Comparison of ENCODE assay signal across 22 cellular contexts in the genomic region with DNA sequence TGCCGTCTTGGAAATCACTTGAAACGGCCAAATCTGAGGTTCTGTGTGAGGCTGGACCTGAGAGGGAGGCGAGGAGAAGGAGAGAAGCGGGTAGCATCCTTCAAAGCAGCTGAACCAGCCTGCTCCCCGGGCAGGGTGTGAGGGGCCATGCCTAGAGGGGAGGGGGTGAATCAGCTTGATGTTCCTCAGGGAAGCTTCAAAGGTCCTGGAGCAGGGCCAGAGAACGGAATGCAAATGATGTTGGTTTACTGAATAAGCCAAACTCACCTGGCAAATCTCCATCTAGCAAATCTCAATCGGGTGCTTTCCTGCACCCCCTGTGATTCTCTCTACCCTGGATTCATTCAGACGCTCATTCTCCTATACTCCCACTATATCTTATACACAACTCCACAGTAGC.
DNase-seq lines count a peak whose midpoint lies in the region; ATAC-seq, FAIRE-seq and TF ChIP-seq lines count a peak whose summit lies in the region.
"Had no signal": no experiment of that assay in that cellular context is flagged by ENCODE, and none has a peak within 500 bp of the region (broad histone marks: within the 10 kb centered on the region; RNA-seq: fewer than 3 reads in every experiment).

No MANE protein-coding gene starts in this region.

- H3K4me2 ChIP-seq in keratinocyte (ENCODE audit: control insufficient read depth, extremely low read depth, insufficient read depth, low read depth, low read length), result peak overlapping the region; percentile 69

- H4K20me1 ChIP-seq in keratinocyte (ENCODE audit: control insufficient read depth, extremely low read depth, insufficient read depth, low read length), result no peaks in the 10 kb centered on the region

- intact Hi-C loops in CD14-positive monocyte (cut with micrococcal nuclease), result no loop called here

- H3K4me1 ChIP-seq in RWPE2 (ENCODE audit: insufficient read depth, poor library complexity, severe bottlenecking), result peaks cover 29% of the 10 kb centered on the region
- peaks cover 41% of the 10 kb centered on the region for H3K4me1 ChIP-seq in keratinocyte (ENCODE audit: control insufficient read depth, extremely low read depth, insufficient read depth, low read length)
- H3K4me1 ChIP-seq in rectal smooth muscle tissue (ENCODE audit: control insufficient read depth, insufficient read depth, low read length), result peaks cover 53% of the 10 kb centered on the region
- H3K4me1 ChIP-seq: HAP-1 had no signal

- TF ChIP-seq CTCF in RWPE2 (IDR thresholded peaks at IDR 0.05; ENCODE audit: poor library complexity, severe bottlenecking) (no peak), keratinocyte (optimal IDR thresholded peaks at IDR 0.05 in 1 of 3, IDR thresholded peaks at IDR 0.05 in 1 of 3, conservative IDR thresholded peaks at IDR 0.05 in 1 of 3; ENCODE audit: extremely low read depth in 1 of 3, insufficient read depth in 2 of 3, low read length in 3 of 3) (no peak), CD14-positive monocyte (IDR thresholded peaks at IDR 0.05) (no peak)

- no peaks in the 10 kb centered on the region for H3K9me3 ChIP-seq in RWPE2 (ENCODE audit: severe bottlenecking)
- no peaks in the 10 kb centered on the region for H3K9me3 ChIP-seq in keratinocyte (ENCODE audit: control insufficient read depth, low read depth, low read length)
- H3K9me3 ChIP-seq: HAP-1, MG63, SJCRH30 had no signal

- H3K27me3 ChIP-seq in RWPE2 (ENCODE audit: insufficient read depth, poor library complexity, severe bottlenecking) (no peaks in the 10 kb centered on the region), keratinocyte (ENCODE audit: control insufficient read depth, extremely low read depth, insufficient read depth, low read length) (no peaks in the 10 kb centered on the region), rectal smooth muscle tissue (ENCODE audit: control insufficient read depth, insufficient read depth, low read length) (no peaks in the 10 kb centered on the region)
- H3K27me3 ChIP-seq: MG63, SJCRH30 had no signal

- H3K4me3 ChIP-seq in RWPE2 (ENCODE audit: severe bottlenecking) (no peak overlapping the region), keratinocyte (ENCODE audit: control insufficient read depth in 2 of 3, extremely low read depth in 1 of 3, insufficient read depth in 2 of 3, low read depth in 1 of 3, low read length in 3 of 3) (peak overlapping the region in 2 of 3 experiments; percentile 4 to 11), rectal smooth muscle tissue (ENCODE audit: low read length) (no peak overlapping the region)
- H3K4me3 ChIP-seq: HAP-1, MG63, SJCRH30 had no signal

- H3K4me3 Mint-ChIP-seq in CD14-positive monocyte, result no peak overlapping the region
- H3K4me3 Mint-ChIP-seq: activated CD4-positive, alpha-beta T cell treated with anti-CD3 and anti-CD28 coated beads, Interleukin-2, amount 10 ng/mL, durations not matched to agents 7 days and 5 days; activated naive CD8-positive, alpha-beta T cell treated with anti-CD3 and anti-CD28 coated beads for 36 hours; activated T-helper 17 cell treated with anti-CD3 and anti-CD28 coated beads, Interleukin-2, amount 50 U/mL, for 72 hours; IgD-negative memory B cell; natural killer cell treated with Interleukin-12 subunit alpha and Interleukin-12 subunit beta and Interleukin-15 and Interleukin-18, amount 100 ng/mL, for 72 hours had no signal

- no peak for FAIRE-seq in keratinocyte (lab: Jason Lieb, UNC)
- FAIRE-seq: astrocyte had no signal

- no peaks in the 10 kb centered on the region for H3K79me2 ChIP-seq in keratinocyte (ENCODE audit: control insufficient read depth, insufficient read depth, low read length)

- H3K9ac ChIP-seq in keratinocyte (ENCODE audit: control insufficient read depth, extremely low read depth, insufficient read depth, low read length), result peak overlapping the region; percentile 65
- no peak overlapping the region for H3K9ac ChIP-seq in rectal smooth muscle tissue (ENCODE audit: low read length)

- peaks cover 7 to 18% (median 12%) of the 10 kb centered on the region in 3 donors for H3K27me3 Mint-ChIP-seq in CD14-positive monocyte (ENCODE audit: low read depth in 3 of 3)
- H3K27me3 Mint-ChIP-seq: activated CD4-positive, alpha-beta T cell treated with anti-CD3 and anti-CD28 coated beads, Interleukin-2, amount 10 ng/mL, durations not matched to agents 7 days and 5 days had no signal

- no peaks in the 10 kb centered on the region for H3K36me3 Mint-ChIP-seq in CD14-positive monocyte
- H3K36me3 Mint-ChIP-seq: activated naive CD8-positive, alpha-beta T cell treated with anti-CD3 and anti-CD28 coated beads for 36 hours; IgD-negative memory B cell; natural killer cell treated with Interleukin-12 subunit alpha and Interleukin-12 subunit beta and Interleukin-15 and Interleukin-18, amount 100 ng/mL, for 72 hours had no signal

- peak; percentile 15 for ATAC-seq in RWPE2 (ENCODE audit: low read depth)
- no peak for ATAC-seq in left lobe of liver
- no peak for ATAC-seq in GM21515 (IDR thresholded peaks at IDR 0.05; ENCODE audit: unreplicated experiment)
- ATAC-seq: activated T-helper 17 cell treated with anti-CD3 and anti-CD28 coated beads, Interleukin-2, amount 50 U/mL, for 72 hours; natural killer cell treated with Interleukin-12 subunit alpha and Interleukin-12 subunit beta and Interleukin-15 and Interleukin-18, amount 100 ng/mL, for 72 hours had no signal

- no peak overlapping the region for H3K27ac Mint-ChIP-seq in CD14-positive monocyte
- H3K27ac Mint-ChIP-seq: activated CD4-positive, alpha-beta T cell treated with anti-CD3 and anti-CD28 coated beads, Interleukin-2, amount 10 ng/mL, durations not matched to agents 7 days and 5 days; activated naive CD8-positive, alpha-beta T cell treated with anti-CD3 and anti-CD28 coated beads for 36 hours; activated T-helper 17 cell treated with anti-CD3 and anti-CD28 coated beads, Interleukin-2, amount 50 U/mL, for 72 hours; IgD-negative memory B cell had no signal

- no peak overlapping the region for H2AFZ ChIP-seq in keratinocyte (ENCODE audit: control insufficient read depth, low read length)

- H3K9me1 ChIP-seq in keratinocyte (ENCODE audit: control insufficient read depth, extremely low read depth, insufficient read depth, low read length), result no peaks in the 10 kb centered on the region

- peaks cover 0 to 3% (median 0%) of the 10 kb centered on the region in 7 donors for H3K9me3 Mint-ChIP-seq in CD14-positive monocyte
- H3K9me3 Mint-ChIP-seq: activated CD4-positive, alpha-beta T cell treated with anti-CD3 and anti-CD28 coated beads, Interleukin-2, amount 10 ng/mL, durations not matched to agents 7 days and 5 days; activated naive CD8-positive, alpha-beta T cell treated with anti-CD3 and anti-CD28 coated beads for 36 hours; activated T-helper 17 cell treated with anti-CD3 and anti-CD28 coated beads, Interleukin-2, amount 50 U/mL, for 72 hours; IgD-negative memory B cell; natural killer cell treated with Interleukin-12 subunit alpha and Interleukin-12 subunit beta and Interleukin-15 and Interleukin-18, amount 100 ng/mL, for 72 hours had no signal

- H3K36me3 ChIP-seq in RWPE2 (ENCODE audit: low read depth) (no peaks in the 10 kb centered on the region), keratinocyte (ENCODE audit: control insufficient read depth in 2 of 2, extremely low read depth in 1 of 2, insufficient read depth in 2 of 2, low read length in 2 of 2) (no peaks in the 10 kb centered on the region), rectal smooth muscle tissue (ENCODE audit: control insufficient read depth, insufficient read depth, low read length) (no peaks in the 10 kb centered on the region)
- H3K36me3 ChIP-seq: HAP-1, MG63, SJCRH30 had no signal

- H3K27ac ChIP-seq in RWPE2 (ENCODE audit: poor library complexity, severe bottlenecking) (peak overlapping the region; percentile 96), keratinocyte (ENCODE audit: control insufficient read depth, insufficient read depth, low read length) (peak overlapping the region; percentile 86), rectal smooth muscle tissue (ENCODE audit: low read depth, low read length) (peak overlapping the region; percentile 82)
- H3K27ac ChIP-seq: SJCRH30 had no signal

- dilution Hi-C loops in keratinocyte (cut with MboI; ENCODE audit: extremely low pct_ligation_motif_present, low sequenced_read_pairs), result no loop called here

- DNase-seq in M059J (ENCODE audit: low read depth) (peak; percentile 25), RWPE2 (ENCODE audit: low spot score) (peak; percentile 84), keratinocyte (ENCODE audit: low read depth, low spot score) (peak; percentile 63), ureter (ENCODE audit: low spot score) (no peak), CD14-positive monocyte (ENCODE audit: low spot score) (no peak), left lobe of liver (ENCODE audit: low spot score) (no peak)
- DNase-seq: activated CD4-positive, alpha-beta T cell treated with anti-CD3 and anti-CD28 coated beads, Interleukin-2, amount 10 ng/mL, durations not matched to agents 7 days and 5 days; activated naive CD8-positive, alpha-beta T cell treated with anti-CD3 and anti-CD28 coated beads for 36 hours; DMS153; effector CD8-positive, alpha-beta T cell; MG63; NCI-H1436 treated with DMSO at 0.1 percent for 48 hours; NCI-H774; stimulated activated CD4-positive, alpha-beta T cell treated with anti-CD3 and anti-CD28 coated beads, Interleukin-1b, Interleukin-23, amount 100 ng/mL, for 48 hours had no signal

- H3K4me1 Mint-ChIP-seq in CD14-positive monocyte, result peaks cover 15% of the 10 kb centered on the region
- H3K4me1 Mint-ChIP-seq: activated CD4-positive, alpha-beta T cell treated with anti-CD3 and anti-CD28 coated beads, Interleukin-2, amount 10 ng/mL, durations not matched to agents 7 days and 5 days; activated naive CD8-positive, alpha-beta T cell treated with anti-CD3 and anti-CD28 coated beads for 36 hours; activated T-helper 17 cell treated with anti-CD3 and anti-CD28 coated beads, Interleukin-2, amount 50 U/mL, for 72 hours had no signal

Comparison
In these comparisons a context has a peak if more than half of its experiments do, and no peak if none do; other contexts are left out.
1. DNase-seq: peak in M059J (single experiment), RWPE2 (single experiment) and keratinocyte (single experiment); none in ureter (single experiment), CD14-positive monocyte (single experiment) and left lobe of liver (single experiment).
2. H3K4me3 ChIP-seq: peak in keratinocyte (2 of 3); none in RWPE2 (single experiment) and rectal smooth muscle tissue (single experiment).
3. Peak in every context shown above with its lines, with median percentiles within 50 percentile points of each other: H3K27ac ChIP-seq.